22 cellular contexts compared by ENCODE assay signal in the genomic region with DNA sequence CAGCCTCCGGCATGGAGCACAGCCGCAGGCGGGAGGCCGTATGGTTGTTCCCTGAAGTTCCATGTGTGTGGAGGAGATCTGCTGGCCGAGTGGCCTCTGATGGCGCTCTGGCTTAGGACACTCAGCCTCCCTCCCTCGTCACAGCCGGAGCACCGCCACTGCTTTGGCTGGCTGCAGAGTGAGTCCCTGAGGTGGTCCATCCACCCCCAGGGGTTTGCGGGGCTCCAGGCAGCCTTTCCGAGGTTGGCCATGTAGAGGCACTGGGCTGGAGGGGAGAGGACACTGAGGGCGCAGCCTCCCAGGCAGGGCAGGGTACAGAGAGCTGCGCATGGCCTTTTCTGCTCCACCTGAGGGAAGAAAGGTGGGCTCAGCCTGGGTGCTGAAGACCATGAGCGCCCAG. TPM values are rescaled to one million over a fixed set of nuclear protein-coding genes. Genes with fewer than 3 reads are reported as not detected.
"Had no signal": no experiment of that assay in that cellular context is flagged by ENCODE, and none has a peak within 500 bp of the region (broad histone marks: within the 10 kb centered on the region; RNA-seq: fewer than 3 reads in every experiment).

No MANE protein-coding gene starts in this region.

- DNase-seq: KBM-7, NCI-H1092, NCI-H1105 treated with DMSO at 0.1 percent for 48 hours, NCI-H1417 treated with DMSO at 0.1 percent for 48 hours, NCI-H146, NCI-H1694 treated with DMSO at 0.1 percent for 48 hours, NCI-H1930, NCI-H2081, NCI-H2107, NCI-H2171, NCI-H226, NCI-H446, NCI-H510A, NCI-H524 treated with DMSO at 0.1 percent for 48 hours, NCI-H69, NCI-H774, Right ventricle myocardium superior, RPMI8226, SIG-M5 had no signal

- H3K9me3 ChIP-seq: SJSA1 had no signal

- H3K4me1 ChIP-seq: SJSA1 had no signal

- H3K27ac ChIP-seq: SJSA1, SK-N-MC had no signal

- H3K4me3 ChIP-seq: SJSA1, SK-N-MC had no signal

- H3K27me3 ChIP-seq: SJSA1 had no signal

RNA-seq across cellular contexts. Expression of a gene that starts 19.8 kb away (rescaled TPM):
- total RNA-seq: HT1080, Right ventricle myocardium superior, SJSA1 had no signal
